22 cellular contexts compared by ENCODE assay signal in the genomic region with DNA sequence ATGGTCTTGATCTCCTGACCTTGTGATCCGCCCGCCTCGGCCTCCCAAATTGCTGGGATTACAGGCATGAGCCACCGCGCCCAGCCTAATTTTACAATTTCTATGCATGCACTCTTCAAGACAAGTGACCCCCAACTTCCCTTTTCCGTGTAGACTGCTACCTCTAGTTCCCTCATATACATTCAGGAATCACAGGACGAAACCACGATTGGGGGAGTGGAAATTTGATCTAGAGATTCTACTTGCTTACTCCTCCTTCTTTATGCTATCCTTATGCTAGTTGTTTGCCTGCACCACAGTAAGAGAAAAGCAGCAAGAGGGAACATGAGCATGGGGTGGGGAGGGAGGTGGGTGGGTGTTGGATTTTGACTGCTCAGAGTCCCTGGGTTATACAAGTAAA.
"Had no signal": no experiment of that assay in that cellular context is flagged by ENCODE, and none has a peak within 500 bp of the region (broad histone marks: within the 10 kb centered on the region; RNA-seq: fewer than 3 reads in every experiment).

No MANE protein-coding gene starts in this region.

- ATAC-seq: gastrocnemius medialis; left ventricle myocardium superior; lower lobe of right lung; naive thymus-derived CD8-positive, alpha-beta T cell; sciatic nerve had no signal

- H3K4me3 ChIP-seq: dorsolateral prefrontal cortex, gastrocnemius medialis, lower lobe of right lung, prostate gland, right atrium auricular region, smooth muscle cell, stomach, thyroid gland, vagina had no signal

- DNase-seq: dorsolateral prefrontal cortex; effector CD4-positive, alpha-beta T cell; gastrocnemius medialis; head of caudate nucleus; left ventricle myocardium superior; lower lobe of right lung; naive thymus-derived CD8-positive, alpha-beta T cell; nephron progenitor cell; nucleus accumbens; stimulated activated CD4-positive, alpha-beta T cell treated with anti-CD3 and anti-CD28 coated beads, Interleukin-12 subunit alpha, Interleukin-12 subunit beta, amount 100 ng/mL, for 4 hours; stimulated activated CD4-positive, alpha-beta T cell treated with anti-CD3 and anti-CD28 coated beads, Interleukin-1b, Interleukin-23, amount 100 ng/mL, for 48 hours; stimulated activated CD4-positive, alpha-beta T cell treated with anti-CD3 and anti-CD28 coated beads, Interleukin-4, amount 100 ng/mL, for 1 hour; stimulated activated CD8-positive, alpha-beta memory T cell treated with anti-CD3 and anti-CD28 coated beads, Interleukin-4, amount 100 ng/mL, for 48 hours; stimulated activated naive CD4-positive, alpha-beta T cell treated with Interleukin-2 at 50 U/mL for 16 hours; stomach; thyroid gland; trophoblast cell had no signal
